ENCODE assay signal across 16 cellular contexts in genomic region chr5:141662028-141662427, GRCh38. TPM values are rescaled to one million over a fixed set of nuclear protein-coding genes. Genes with fewer than 3 reads are reported as not detected.
A peak's percentile ranks its signal among the peaks of the same experiment; 100 is the strongest.
DNase-seq lines count a peak whose midpoint lies in the region; ATAC-seq, FAIRE-seq and TF ChIP-seq lines count a peak whose summit lies in the region.
"Had no signal": no experiment of that assay in that cellular context is flagged by ENCODE, and none has a peak within 500 bp of the region (broad histone marks: within the 10 kb centered on the region; RNA-seq: fewer than 3 reads in every experiment).

No MANE protein-coding gene starts in this region.

- peaks cover 13% of the 10 kb centered on the region for H3K27me3 Mint-ChIP-seq in GM23338 (ENCODE audit: insufficient read depth, low read depth, poor library complexity)
- H3K27me3 Mint-ChIP-seq in astrocyte (ENCODE audit: low read depth, unreplicated experiment), result no peaks in the 10 kb centered on the region
- peaks cover 13% of the 10 kb centered on the region for H3K27me3 Mint-ChIP-seq in stimulated activated memory B cell treated with anti-CD40 and anti-IgM and Interleukin-4, amounts not matched to agents 10 μg/mL and 1 μg/mL and 100 μg/mL, for 72 hours

- no peaks in the 10 kb centered on the region; the same call in 1 of the 2 replicates for H4K20me1 ChIP-seq in GM23338 (replicated peaks; ENCODE audit: insufficient read depth)
- H4K20me1 ChIP-seq in astrocyte (ENCODE audit: insufficient read depth, low read length), result no peaks in the 10 kb centered on the region

- H3K9ac ChIP-seq in astrocyte (ENCODE audit: low read length), result no peak overlapping the region

- no peak overlapping the region for H3K4me2 ChIP-seq in GM23338
- H3K4me2 ChIP-seq in astrocyte (ENCODE audit: low read length), result no peak overlapping the region
- H3K4me2 ChIP-seq: A549 had no signal

- H3F3A ChIP-seq in GM23338 (replicated peaks; ENCODE audit: low read depth), result 0 out of 2 replicates have a peak, but pooled peaks cover 3% of the 10 kb centered on the region

- no peak overlapping the region for H2AFZ ChIP-seq in GM23338
- no peak overlapping the region for H2AFZ ChIP-seq in astrocyte (ENCODE audit: low read depth, low read length)

- H3K36me3 ChIP-seq in GM23338 (ENCODE audit: insufficient read depth) (peaks cover 39% of the 10 kb centered on the region), astrocyte (ENCODE audit: insufficient read depth, low read length) (peaks cover 14% of the 10 kb centered on the region)

- H3K4me3 Mint-ChIP-seq in GM23338 (no peak overlapping the region), astrocyte (ENCODE audit: unreplicated experiment) (no peak overlapping the region)
- H3K4me3 Mint-ChIP-seq in stimulated activated memory B cell treated with anti-CD40 and anti-IgM and Interleukin-4, amounts not matched to agents 10 μg/mL and 1 μg/mL and 100 μg/mL, for 72 hours, result no peak overlapping the region
- H3K4me3 Mint-ChIP-seq: CD14-positive monocyte; CD8-positive, alpha-beta T cell had no signal

- no peaks in the 10 kb centered on the region for H3K9me3 Mint-ChIP-seq in GM23338
- H3K9me3 Mint-ChIP-seq in astrocyte (ENCODE audit: unreplicated experiment), result no peaks in the 10 kb centered on the region
- peaks cover 4% of the 10 kb centered on the region for H3K9me3 Mint-ChIP-seq in stimulated activated memory B cell treated with anti-CD40 and anti-IgM and Interleukin-4, amounts not matched to agents 10 μg/mL and 1 μg/mL and 100 μg/mL, for 72 hours
- H3K9me3 Mint-ChIP-seq: CD8-positive, alpha-beta T cell had no signal

- H3K79me2 ChIP-seq in GM23338 (replicated peaks; ENCODE audit: insufficient read depth) (no peaks in the 10 kb centered on the region), astrocyte (ENCODE audit: insufficient read depth, low read length) (no peaks in the 10 kb centered on the region)

- H3K9me2 ChIP-seq in GM23338 (ENCODE audit: insufficient read depth), result no peaks in the 10 kb centered on the region

- H3K27me3 ChIP-seq in GM23338 (ENCODE audit: insufficient read depth) (no peaks in the 10 kb centered on the region), astrocyte (ENCODE audit: insufficient read depth, low read length) (no peaks in the 10 kb centered on the region)
- H3K27me3 ChIP-seq: BE2C had no signal

- H3K4me1 Mint-ChIP-seq in GM23338 (peaks cover 10% of the 10 kb centered on the region), astrocyte (ENCODE audit: low read depth, unreplicated experiment) (peaks cover 14% of the 10 kb centered on the region)
- peaks cover 7% of the 10 kb centered on the region for H3K4me1 Mint-ChIP-seq in stimulated activated memory B cell treated with anti-CD40 and anti-IgM and Interleukin-4, amounts not matched to agents 10 μg/mL and 1 μg/mL and 100 μg/mL, for 72 hours

- no peak for FAIRE-seq in astrocyte (lab: Jason Lieb, UNC)
- FAIRE-seq: A549, GM19239 had no signal

- intact Hi-C loops in posterior cingulate gyrus (cut with DNase I), result no loop called here

- H3K4me1 ChIP-seq in GM23338 (ENCODE audit: insufficient read depth) (no peaks in the 10 kb centered on the region), astrocyte (ENCODE audit: insufficient read depth, low read length) (peaks cover 12% of the 10 kb centered on the region)
- H3K4me1 ChIP-seq: BE2C had no signal

- H3K27ac ChIP-seq in GM23338 (ENCODE audit: low read depth), result no peak overlapping the region
- no peak overlapping the region for H3K27ac ChIP-seq in astrocyte (ENCODE audit: low read depth, low read length)
- H3K27ac ChIP-seq: A549 had no signal

- H3K36me3 Mint-ChIP-seq in GM23338 (ENCODE audit: low read depth) (peaks cover 69% of the 10 kb centered on the region), astrocyte (ENCODE audit: low read depth, unreplicated experiment) (peaks cover 28% of the 10 kb centered on the region)
- no peaks in the 10 kb centered on the region for H3K36me3 Mint-ChIP-seq in stimulated activated memory B cell treated with anti-CD40 and anti-IgM and Interleukin-4, amounts not matched to agents 10 μg/mL and 1 μg/mL and 100 μg/mL, for 72 hours
- H3K36me3 Mint-ChIP-seq: CD8-positive, alpha-beta T cell had no signal

- TF ChIP-seq CTCF in GM23338 (conservative IDR thresholded peaks at IDR 0.05; ENCODE audit: low read depth in 2 of 2) (peak in 1 of 2 experiments; percentile 41; a peak in 2 of 4 replicates), astrocyte (IDR thresholded peaks at IDR 0.05; ENCODE audit: insufficient read depth, low read depth, low read length) (no peak)

- no peaks in the 10 kb centered on the region for H3K9me3 ChIP-seq in astrocyte (ENCODE audit: insufficient read depth, low read depth, low read length)
- H3K9me3 ChIP-seq: A549, BE2C had no signal

- H3K27ac Mint-ChIP-seq in GM23338, result no peak overlapping the region
- H3K27ac Mint-ChIP-seq in astrocyte (ENCODE audit: unreplicated experiment), result peak overlapping the region; percentile 80
- peak overlapping the region; percentile 33 for H3K27ac Mint-ChIP-seq in stimulated activated memory B cell treated with anti-CD40 and anti-IgM and Interleukin-4, amounts not matched to agents 10 μg/mL and 1 μg/mL and 100 μg/mL, for 72 hours
- H3K27ac Mint-ChIP-seq: CD14-positive monocyte; CD8-positive, alpha-beta T cell had no signal

- H3K4me3 ChIP-seq in GM23338 (no peak overlapping the region), astrocyte (ENCODE audit: insufficient read depth, low read depth, low read length) (no peak overlapping the region)
- H3K4me3 ChIP-seq: A549 had no signal

- no peak for ATAC-seq in GM23338
- no peak for ATAC-seq in stimulated activated memory B cell treated with anti-CD40 and anti-IgM and Interleukin-4, amounts not matched to agents 10 μg/mL and 1 μg/mL and 100 μg/mL, for 72 hours
- ATAC-seq: A549; CD8-positive, alpha-beta T cell had no signal

- DNase-seq in D341Med (ENCODE audit: low spot score), result peak; percentile 63
- DNase-seq in GM23338 (ENCODE audit: low spot score), result peak; percentile 15
- no peak for DNase-seq in astrocyte (ENCODE audit: low read depth)
- no peak for DNase-seq in UCSD-AML1 (lab: John Stamatoyannopoulos, UW; ENCODE audit: unreplicated experiment)
- DNase-seq in posterior cingulate gyrus, result no peak
- DNase-seq in activated CD4-positive, alpha-beta T cell treated with anti-CD3 and anti-CD28 coated beads for 1 hour, result no peak
- DNase-seq: BE2C; CD8-positive, alpha-beta T cell; COR-L47; DMS53; GF-D8; HCEC 1CT had no signal

TF ChIP-seq in GM23338, 12 proteins besides CTCF, POLR2A, EP300 and RAD21 (continues in another document):
- TF ChIP-seq JUNB (IDR thresholded peaks at IDR 0.05; ENCODE audit: unreplicated experiment), result no peak

RNA-seq across cellular contexts. Expression of gene FCHSD1, which starts 10.8 kb away (rescaled TPM):
- 28.7 and 46.6 TPM in 2 replicates for total RNA-seq in GM23338 (2014; rRNA removed; shearing (Covaris generic))
- polyA plus RNA-seq in GM23338 (2016; fragmentation: Nextera tagmentation; extraction: Ambion mirVana), result 17.9 and 24.7 TPM in 2 replicates
- 39.4 and 40.6 TPM in 2 replicates for total RNA-seq in astrocyte

RNA-seq across cellular contexts. Expression of gene ARAP3, which starts 20.0 kb away (rescaled TPM):
- 32.8 and 33.2 TPM in 2 replicates for total RNA-seq in GM23338 (2014; rRNA removed; shearing (Covaris generic))
- polyA plus RNA-seq in GM23338 (2016; fragmentation: Nextera tagmentation; extraction: Ambion mirVana), result 18.4 and 21.5 TPM in 2 replicates
- 14.9 and 17.4 TPM in 2 replicates for total RNA-seq in astrocyte

RNA-seq across cellular contexts. Expression of gene RELL2, which starts 25.2 kb away (rescaled TPM):
- total RNA-seq in GM23338 (2014; rRNA removed; shearing (Covaris generic)), result 30.6 and 34.6 TPM in 2 replicates
- polyA plus RNA-seq in GM23338 (2016; fragmentation: Nextera tagmentation; extraction: Ambion mirVana), result 18.6 and 20.4 TPM in 2 replicates
- total RNA-seq in astrocyte, result 12.2 and 12.9 TPM in 2 replicates

RNA-seq across cellular contexts. Expression of gene HDAC3, which starts 25.4 kb away (rescaled TPM):
- total RNA-seq in GM23338 (2014; rRNA removed; shearing (Covaris generic)), result 74.6 and 90.0 TPM in 2 replicates
- 59.2 and 59.3 TPM in 2 replicates for polyA plus RNA-seq in GM23338 (2016; fragmentation: Nextera tagmentation; extraction: Ambion mirVana)
- 60.7 and 63.8 TPM in 2 replicates for total RNA-seq in astrocyte

RNA-seq across cellular contexts. Expression of gene DIAPH1, which starts 43.2 kb away (rescaled TPM):
- total RNA-seq in GM23338 (2014; rRNA removed; shearing (Covaris generic)), result 97.0 and 104 TPM in 2 replicates
- polyA plus RNA-seq in GM23338 (2016; fragmentation: Nextera tagmentation; extraction: Ambion mirVana), result 42.9 and 43.5 TPM in 2 replicates
- 63.5 and 78.8 TPM in 2 replicates for total RNA-seq in astrocyte

Comparison
In these comparisons a context has a peak if more than half of its experiments do, and no peak if none do; other contexts are left out.
1. DNase-seq: peak in D341Med (single experiment) and GM23338 (single experiment); none in astrocyte (single experiment), UCSD-AML1 (single experiment), posterior cingulate gyrus (0 of 10) and activated CD4-positive, alpha-beta T cell treated with anti-CD3 and anti-CD28 coated beads for 1 hour (single experiment).